In genomic region chr6:45423111-45423900, GRCh38 we compare ENCODE assay signal across 1 cellular context.
TF ChIP-seq lines count a peak whose summit lies in the region.

No MANE protein-coding gene starts in this region.

TF ChIP-seq in K562, 482 proteins besides CTCF, POLR2A, EP300 and RAD21 (continued from another document):
- TF ChIP-seq RNF219 (CRISPR knock-in tag; IDR thresholded peaks at IDR 0.05), result no peak
- TF ChIP-seq CSDE1 (IDR thresholded peaks at IDR 0.05), result no peak
- TF ChIP-seq PCBP1 (IDR thresholded peaks at IDR 0.05; ENCODE audit: low read depth, low read length, poor library complexity, severe bottlenecking), result peak; percentile 74
- TF ChIP-seq MYBL2 (IDR thresholded peaks at IDR 0.05; ENCODE audit: low read depth), result no peak
- no peak for TF ChIP-seq MYBL2 (CRISPR knock-in tag; IDR thresholded peaks at IDR 0.05; ENCODE audit: borderline replicate concordance)
- TF ChIP-seq RBM14 (IDR thresholded peaks at IDR 0.05; ENCODE audit: borderline replicate concordance, insufficient read depth, low read depth, low read length), result 0 out of 2 replicates have a peak, but pooled peaks have one; percentile 35
- no peak for TF ChIP-seq ZNF347 (CRISPR knock-in tag; IDR thresholded peaks at IDR 0.05; ENCODE audit: low read depth)
- no peak for TF ChIP-seq SMAD4 (CRISPR knock-in tag; conservative IDR thresholded peaks at IDR 0.05)
- TF ChIP-seq ZNF311 (CRISPR knock-in tag; IDR thresholded peaks at IDR 0.05), result no peak
- TF ChIP-seq, protein P1, sequence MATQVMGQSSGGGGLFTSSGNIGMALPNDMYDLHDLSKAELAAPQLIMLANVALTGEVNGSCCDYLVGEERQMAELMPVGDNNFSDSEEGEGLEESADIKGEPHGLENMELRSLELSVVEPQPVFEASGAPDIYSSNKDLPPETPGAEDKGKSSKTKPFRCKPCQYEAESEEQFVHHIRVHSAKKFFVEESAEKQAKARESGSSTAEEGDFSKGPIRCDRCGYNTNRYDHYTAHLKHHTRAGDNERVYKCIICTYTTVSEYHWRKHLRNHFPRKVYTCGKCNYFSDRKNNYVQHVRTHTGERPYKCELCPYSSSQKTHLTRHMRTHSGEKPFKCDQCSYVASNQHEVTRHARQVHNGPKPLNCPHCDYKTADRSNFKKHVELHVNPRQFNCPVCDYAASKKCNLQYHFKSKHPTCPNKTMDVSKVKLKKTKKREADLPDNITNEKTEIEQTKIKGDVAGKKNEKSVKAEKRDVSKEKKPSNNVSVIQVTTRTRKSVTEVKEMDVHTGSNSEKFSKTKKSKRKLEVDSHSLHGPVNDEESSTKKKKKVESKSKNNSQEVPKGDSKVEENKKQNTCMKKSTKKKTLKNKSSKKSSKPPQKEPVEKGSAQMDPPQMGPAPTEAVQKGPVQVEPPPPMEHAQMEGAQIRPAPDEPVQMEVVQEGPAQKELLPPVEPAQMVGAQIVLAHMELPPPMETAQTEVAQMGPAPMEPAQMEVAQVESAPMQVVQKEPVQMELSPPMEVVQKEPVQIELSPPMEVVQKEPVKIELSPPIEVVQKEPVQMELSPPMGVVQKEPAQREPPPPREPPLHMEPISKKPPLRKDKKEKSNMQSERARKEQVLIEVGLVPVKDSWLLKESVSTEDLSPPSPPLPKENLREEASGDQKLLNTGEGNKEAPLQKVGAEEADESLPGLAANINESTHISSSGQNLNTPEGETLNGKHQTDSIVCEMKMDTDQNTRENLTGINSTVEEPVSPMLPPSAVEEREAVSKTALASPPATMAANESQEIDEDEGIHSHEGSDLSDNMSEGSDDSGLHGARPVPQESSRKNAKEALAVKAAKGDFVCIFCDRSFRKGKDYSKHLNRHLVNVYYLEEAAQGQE (CRISPR knock-in tag; IDR thresholded peaks at IDR 0.05; ENCODE audit: low read depth), result no peak
- TF ChIP-seq HCFC1 (IDR thresholded peaks at IDR 0.05; ENCODE audit: low read depth, low read length), result no peak
